In the genomic region with DNA sequence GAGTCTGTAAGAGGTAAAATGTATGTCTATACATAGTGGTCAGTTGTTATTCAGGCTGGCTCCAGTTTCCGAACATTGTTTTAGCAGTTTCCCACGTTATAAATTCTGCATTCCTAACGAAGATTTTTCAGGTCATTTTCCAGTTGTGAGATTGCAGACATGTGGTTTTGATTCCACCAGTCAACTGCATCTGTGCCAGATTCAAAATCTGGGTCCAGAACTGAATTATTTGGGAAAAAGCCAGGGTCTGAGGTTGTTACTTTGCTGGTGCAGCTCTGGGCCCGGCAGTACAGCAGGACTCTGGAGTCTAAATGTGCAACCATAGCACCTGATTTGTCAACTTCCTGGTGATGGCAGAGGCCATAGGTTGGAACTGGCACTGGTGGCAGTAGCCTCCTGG, we compare ENCODE assay signal across 28 cellular contexts.
"Had no signal": no experiment of that assay in that cellular context is flagged by ENCODE, and none has a peak within 500 bp of the region (broad histone marks: within the 10 kb centered on the region; RNA-seq: fewer than 3 reads in every experiment).

No MANE protein-coding gene starts in this region.

- ATAC-seq: activated T-cell treated with anti-CD3 and anti-CD28 coated beads, Interleukin-2, amount 50 U/mL, for 72 hours; Panc1; SK-N-SH treated with all-trans-retinoic acid at 6 μM for 48 hours had no signal

- H3K27me3 ChIP-seq: breast epithelium, SJCRH30 had no signal

- H3K36me3 ChIP-seq: breast epithelium, MG63, SJCRH30 had no signal

- H3K4me1 ChIP-seq: breast epithelium had no signal

- DNase-seq: activated B cell treated with CpG ODN at 0.5 μM for 24 hours; activated CD4-positive, alpha-beta memory T cell treated with anti-CD3 and anti-CD28 coated beads for 36 hours; activated CD4-positive, alpha-beta T cell treated with anti-CD3 and anti-CD28 coated beads for 1 hour; activated CD4-positive, alpha-beta T cell treated with anti-CD3 and anti-CD28 coated beads, Interleukin-2, amount 10 ng/mL, durations not matched to agents 24 days and 14 days; activated gamma-delta T cell treated with Interleukin-2 at 50 U/mL for 16 hours; activated naive CD4-positive, alpha-beta T cell treated with anti-CD3 and anti-CD28 coated beads, Interleukin-2, amount 10 ng/mL, durations not matched to agents 7 days and 5 days; activated naive CD8-positive, alpha-beta T cell treated with anti-CD3 and anti-CD28 coated beads, Interleukin-2, amount 10 ng/mL, durations not matched to agents 7 days and 5 days; activated T-cell treated with anti-CD3 and anti-CD28 coated beads, Interleukin-2, amount 50 U/mL, for 72 hours; aorta; caudate nucleus; MG63; MV-4-11; NCI-H1092 treated with DMSO at 0.1 percent for 48 hours; NCI-H1417 treated with DMSO at 0.1 percent for 48 hours; NCI-H1694; NCI-H2029; NCI-H345; NCI-H510A; NCI-H526 treated with DMSO at 0.1 percent for 48 hours; NCI-H82; OCI-M1; Right ventricle myocardium superior; SJCRH30; SW 1271 had no signal

- H3K9me3 ChIP-seq: breast epithelium, MG63, SJCRH30 had no signal

- H3K27ac ChIP-seq: breast epithelium, RWPE1, SJCRH30 had no signal

- H3K4me3 ChIP-seq: breast epithelium, MG63, SJCRH30 had no signal
